ENCODE assay signal across 1 cellular context in the genomic region with DNA sequence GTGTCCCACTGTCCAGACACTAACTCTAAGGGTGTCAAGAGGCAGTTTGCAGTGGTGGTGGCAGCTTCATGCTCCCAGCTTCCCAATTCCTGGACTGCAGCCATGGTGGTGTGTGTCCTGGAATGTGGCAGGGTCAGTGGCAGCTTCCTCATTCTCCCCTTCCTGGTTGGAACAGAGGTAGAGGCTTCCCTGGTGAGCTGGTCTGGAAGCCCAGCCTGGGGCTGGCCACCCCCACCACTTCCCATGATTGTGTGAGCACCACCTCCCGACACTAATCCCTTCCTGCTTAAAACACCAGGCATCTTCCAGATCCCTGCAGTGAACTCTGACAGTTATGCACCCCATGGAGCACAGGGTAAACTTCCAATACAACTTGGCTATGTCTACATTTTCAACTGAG.
TF ChIP-seq lines count a peak whose summit lies in the region.

No MANE protein-coding gene starts in this region.

TF ChIP-seq in HepG2, 621 proteins besides CTCF, POLR2A, EP300 and RAD21 (continued from another document):
- TF ChIP-seq TEAD3 (CRISPR knock-in tag; optimal IDR thresholded peaks at IDR 0.05; ENCODE audit: borderline replicate concordance): peak; percentile 42
- peak; percentile 53; the same call in 1 of the 2 replicates for TF ChIP-seq ZKSCAN1 (IDR thresholded peaks at IDR 0.05; ENCODE audit: low read length)
- TF ChIP-seq KAT2B (IDR thresholded peaks at IDR 0.05; ENCODE audit: borderline replicate concordance, low read depth, low read length): no peak
